ENCODE assay signal across 8 cellular contexts in the genomic region with DNA sequence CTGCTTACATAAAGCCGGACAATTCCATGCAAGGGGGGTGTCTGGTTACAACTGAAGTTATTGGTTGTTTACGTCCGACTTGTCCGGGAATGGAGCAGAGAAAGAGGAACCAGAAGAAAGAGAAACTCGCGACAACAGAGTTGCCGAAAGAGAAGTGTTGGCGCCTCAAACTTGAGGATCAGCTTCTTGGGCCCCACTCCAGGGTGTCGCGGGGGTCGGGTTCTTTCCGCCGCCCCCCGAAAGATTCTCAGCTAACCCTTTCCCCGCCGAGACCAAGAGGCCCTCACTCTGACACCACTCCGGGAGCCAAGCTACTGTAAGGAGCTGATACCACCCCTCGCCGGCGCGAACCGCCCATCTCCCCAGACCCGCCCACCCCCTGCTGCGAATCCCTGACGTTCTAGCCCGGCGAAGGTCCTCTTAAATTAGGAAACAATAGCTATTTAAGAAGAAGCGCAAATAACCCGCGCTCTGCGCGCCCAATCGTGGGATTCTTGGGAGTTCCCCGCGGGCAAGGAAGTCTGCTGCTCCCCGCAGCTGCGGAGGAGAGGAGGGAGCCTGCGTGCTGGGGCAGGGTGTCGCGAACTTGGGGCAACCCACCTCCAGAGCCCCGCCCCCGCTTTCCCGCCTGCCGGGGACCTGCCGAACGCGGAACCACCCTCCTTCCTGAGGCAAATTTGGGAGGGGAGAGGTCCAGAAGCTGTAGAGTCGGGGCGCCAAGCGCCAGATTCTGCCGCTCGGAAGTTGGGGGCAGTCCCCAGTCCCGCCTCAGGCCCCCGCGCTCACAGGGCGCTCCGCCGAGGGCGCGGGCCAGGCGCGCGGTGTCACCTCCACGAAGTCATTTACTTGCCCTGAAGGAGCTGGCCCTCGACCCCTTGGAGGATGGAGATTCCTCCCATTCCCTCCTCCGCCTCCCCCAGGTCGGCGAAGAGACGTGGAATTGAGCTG. TPM values are rescaled to one million over a fixed set of nuclear protein-coding genes. Genes with fewer than 3 reads are reported as not detected.
DNase-seq lines count a peak whose midpoint lies in the region; ATAC-seq and TF ChIP-seq lines count a peak whose summit lies in the region.

No MANE protein-coding gene starts in this region.

- H3K36me3 Mint-ChIP-seq in H9 (ENCODE audit: insufficient read depth in 1 of 3, low read depth in 3 of 3): peaks cover 0 to 2% (median 0%) of the 10 kb centered on the region in 3 experiments; a peak in 1 of 7 replicates
- peaks cover 3% of the 10 kb centered on the region for H3K36me3 Mint-ChIP-seq in activated CD8-positive, alpha-beta T cell treated with anti-CD3 and anti-CD28 coated beads, Interleukin-2, amount 10 ng/mL, durations not matched to agents 7 days and 5 days (ENCODE audit: low read depth)
- H3K36me3 Mint-ChIP-seq in glutamatergic neuron (ENCODE audit: unreplicated experiment): peaks cover 6% of the 10 kb centered on the region
- H3K36me3 Mint-ChIP-seq in progenitor cell of endocrine pancreas (ENCODE audit: insufficient read depth): no peaks in the 10 kb centered on the region

- no peak overlapping the region for H2BK15ac ChIP-seq in H9 (ENCODE audit: low read depth, low read length)

- no peaks in the 10 kb centered on the region for H3K9me3 ChIP-seq in H9 (ENCODE audit: control insufficient read depth, low read depth, low read length)

- no peak overlapping the region for H3K9ac ChIP-seq in H9 (ENCODE audit: extremely low read depth, insufficient read length, low read length)

- H3K23me2 ChIP-seq in H9 (ENCODE audit: insufficient read length, low read depth, low read length, poor library complexity, severe bottlenecking): peaks cover 20% of the 10 kb centered on the region

- no peak overlapping the region for H2AK5ac ChIP-seq in H9 (ENCODE audit: insufficient read length, low read length)

- TF ChIP-seq CTCF in H9 (conservative IDR thresholded peaks at IDR 0.05) (no peak), glutamatergic neuron (IDR thresholded peaks at IDR 0.05; ENCODE audit: partially characterized antibody, unreplicated experiment) (no peak), progenitor cell of endocrine pancreas (IDR thresholded peaks at IDR 0.05; ENCODE audit: unreplicated experiment) (no peak)

- no peaks in the 10 kb centered on the region for H3K79me2 ChIP-seq in H9 (ENCODE audit: insufficient read depth, low read length)

- peak; percentile 65 to 79 for DNase-seq in AML-193 (lab: John Stamatoyannopoulos, UW)
- peak; percentile 57 for DNase-seq in H9
- no peak for DNase-seq in activated CD8-positive, alpha-beta T cell treated with anti-CD3 and anti-CD28 coated beads, Interleukin-2, amount 10 ng/mL, durations not matched to agents 7 days and 5 days
- DNase-seq in glutamatergic neuron: no peak
- DNase-seq in progenitor cell of endocrine pancreas (ENCODE audit: low spot score, unreplicated experiment): no peak
- no peak for DNase-seq in NCI-H510A (lab: John Stamatoyannopoulos, UW)
- no peak for DNase-seq in SKM-1 (lab: John Stamatoyannopoulos, UW; ENCODE audit: unreplicated experiment)

- H3K23ac ChIP-seq in H9 (ENCODE audit: insufficient read length, low read depth, low read length): no peak overlapping the region

- CTCF ChIA-PET in activated CD8-positive, alpha-beta T cell treated with anti-CD3 and anti-CD28 coated beads, Interleukin-2, amount 10 ng/mL, durations not matched to agents 7 days and 5 days (lab: Charles Lee): interaction anchor here (0.7 to 3.4 kb wide), 6 partner anchors 11 to 1296 kb away, joined by 3 to 18 read pairs (median 5); no protein-coding TSS in a partner anchor

- peak; percentile 65 for ATAC-seq in activated CD8-positive, alpha-beta T cell treated with anti-CD3 and anti-CD28 coated beads, Interleukin-2, amount 10 ng/mL, durations not matched to agents 7 days and 5 days
- ATAC-seq in HG03378 (IDR thresholded peaks at IDR 0.05; ENCODE audit: unreplicated experiment): no peak

- H3K27me3 Mint-ChIP-seq in H9 (ENCODE audit: low read depth) (peaks cover 92% of the 10 kb centered on the region), glutamatergic neuron (ENCODE audit: unreplicated experiment) (peaks cover 23% of the 10 kb centered on the region), progenitor cell of endocrine pancreas (peaks cover 86% of the 10 kb centered on the region)
- peaks cover 77% of the 10 kb centered on the region for H3K27me3 Mint-ChIP-seq in activated CD8-positive, alpha-beta T cell treated with anti-CD3 and anti-CD28 coated beads, Interleukin-2, amount 10 ng/mL, durations not matched to agents 7 days and 5 days (ENCODE audit: low read depth)

- POLR2A ChIA-PET in activated CD8-positive, alpha-beta T cell treated with anti-CD3 and anti-CD28 coated beads, Interleukin-2, amount 10 ng/mL, durations not matched to agents 7 days and 5 days (lab: Charles Lee): interaction anchor here (0.6 to 0.8 kb wide), 2 partner anchors 9 to 11 kb away, joined by 3 read pairs; no protein-coding TSS in a partner anchor

- H3K9me3 Mint-ChIP-seq in H9 (peaks cover 3 to 7% of the 10 kb centered on the region in 2 experiments; a peak in 2 of 5 replicates), glutamatergic neuron (ENCODE audit: unreplicated experiment) (peaks cover 4% of the 10 kb centered on the region), progenitor cell of endocrine pancreas (ENCODE audit: low read depth) (no peaks in the 10 kb centered on the region)
- H3K9me3 Mint-ChIP-seq in activated CD8-positive, alpha-beta T cell treated with anti-CD3 and anti-CD28 coated beads, Interleukin-2, amount 10 ng/mL, durations not matched to agents 7 days and 5 days (ENCODE audit: insufficient read depth): no peaks in the 10 kb centered on the region

- no peak overlapping the region for H4K8ac ChIP-seq in H9 (replicated peaks; ENCODE audit: insufficient read length, low read depth, low read length)

- H3K4me1 ChIP-seq in H9 (ENCODE audit: insufficient read depth, low read length): peaks cover 3% of the 10 kb centered on the region; the same call in 1 of the 2 replicates

- H4K20me1 ChIP-seq in H9 (ENCODE audit: control insufficient read depth, insufficient read depth, insufficient read length): no peaks in the 10 kb centered on the region

- no peak overlapping the region for H4K5ac ChIP-seq in H9 (ENCODE audit: insufficient read length, low read depth, low read length)

- WGBS in H9 (ENCODE audit: extremely low coverage, insufficient read length, low lambda C conversion rate): no CpG with 5 or more reads among the region's 69 CpGs

- no peak overlapping the region for H2BK12ac ChIP-seq in H9 (ENCODE audit: insufficient read length, low read depth, low read length)

- H3K27me3 ChIP-seq in H9 (ENCODE audit: insufficient read depth, low read length): peaks cover 58% of the 10 kb centered on the region

- H4K91ac ChIP-seq in H9 (ENCODE audit: insufficient read length, low read depth, low read length): no peak overlapping the region

- no peak overlapping the region for H2BK120ac ChIP-seq in H9 (ENCODE audit: low read depth, low read length, poor library complexity, severe bottlenecking)

- H3K4me1 Mint-ChIP-seq in H9 (peaks cover 31 to 39% of the 10 kb centered on the region in 2 experiments), glutamatergic neuron (ENCODE audit: low read depth, unreplicated experiment) (peaks cover 14% of the 10 kb centered on the region), progenitor cell of endocrine pancreas (ENCODE audit: low read depth) (peaks cover 15% of the 10 kb centered on the region)
- peaks cover 29% of the 10 kb centered on the region for H3K4me1 Mint-ChIP-seq in activated CD8-positive, alpha-beta T cell treated with anti-CD3 and anti-CD28 coated beads, Interleukin-2, amount 10 ng/mL, durations not matched to agents 7 days and 5 days (ENCODE audit: low read depth)

- no peaks in the 10 kb centered on the region for H3K79me1 ChIP-seq in H9 (ENCODE audit: insufficient read depth, low read depth, low read length, poor library complexity, severe bottlenecking)

- no peak overlapping the region for H2BK20ac ChIP-seq in H9 (ENCODE audit: low read depth, low read length, poor library complexity, severe bottlenecking)

- H2AFZ ChIP-seq in H9 (ENCODE audit: low read length): no peak overlapping the region

- H3K14ac ChIP-seq in H9 (ENCODE audit: insufficient read depth, low read length): no peak overlapping the region

- no peak overlapping the region for H3K18ac ChIP-seq in H9 (ENCODE audit: insufficient read length, low read depth, low read length)

- H3K56ac ChIP-seq in H9 (ENCODE audit: insufficient read length, low read depth, low read length): no peak overlapping the region

- peak overlapping the region; percentile 50 for H3K4me2 ChIP-seq in H9 (ENCODE audit: insufficient read depth, insufficient read length, low read length)

- H2BK5ac ChIP-seq in H9 (ENCODE audit: insufficient read length, low read length): no peak overlapping the region

- peak overlapping the region; percentile 74 to 94 for H3K4me3 Mint-ChIP-seq in H9
- peak overlapping the region; percentile 66 for H3K4me3 Mint-ChIP-seq in activated CD8-positive, alpha-beta T cell treated with anti-CD3 and anti-CD28 coated beads, Interleukin-2, amount 10 ng/mL, durations not matched to agents 7 days and 5 days
- peak overlapping the region; percentile 85 for H3K4me3 Mint-ChIP-seq in glutamatergic neuron (ENCODE audit: unreplicated experiment)
- H3K4me3 Mint-ChIP-seq in progenitor cell of endocrine pancreas (ENCODE audit: low read depth): peak overlapping the region; percentile 66

- no peak overlapping the region for H3T11ph ChIP-seq in H9 (ENCODE audit: low read length)

- H3K4ac ChIP-seq in H9 (ENCODE audit: low read depth, low read length): no peak overlapping the region

- no peak overlapping the region for H3K27ac Mint-ChIP-seq in H9
- no peak overlapping the region for H3K27ac Mint-ChIP-seq in activated CD8-positive, alpha-beta T cell treated with anti-CD3 and anti-CD28 coated beads, Interleukin-2, amount 10 ng/mL, durations not matched to agents 7 days and 5 days
- H3K27ac Mint-ChIP-seq in glutamatergic neuron (ENCODE audit: unreplicated experiment): no peak overlapping the region
- peak overlapping the region; percentile 56 for H3K27ac Mint-ChIP-seq in progenitor cell of endocrine pancreas

- no peak overlapping the region for H3K27ac ChIP-seq in H9 (ENCODE audit: insufficient read length, low read depth, low read length)

RNA-seq across cellular contexts. Expression of gene SP9, which starts 8.5 kb away (rescaled TPM):
- total RNA-seq in H9 (2021) (not detected in 2 replicates), glutamatergic neuron (ENCODE audit: unreplicated experiment) (not detected), progenitor cell of endocrine pancreas (0.11 TPM in 1 of 2 replicates, not detected in the other)
- total RNA-seq in activated CD8-positive, alpha-beta T cell treated with anti-CD3 and anti-CD28 coated beads, Interleukin-2, amount 10 ng/mL, durations not matched to agents 7 days and 5 days: not detected

Comparison
In these comparisons a context has a peak if more than half of its experiments do, and no peak if none do; other contexts are left out.
1. DNase-seq: peak in AML-193 (2 of 2) and H9 (single experiment); none in activated CD8-positive, alpha-beta T cell treated with anti-CD3 and anti-CD28 coated beads, Interleukin-2, amount 10 ng/mL, durations not matched to agents 7 days and 5 days (single experiment), glutamatergic neuron (single experiment), progenitor cell of endocrine pancreas (single experiment), NCI-H510A (single experiment) and SKM-1 (single experiment).
2. Peak in every context shown above with its lines, with median percentiles within 50 percentile points of each other: H3K4me3 Mint-ChIP-seq.